ENCODE assay signal across 8 cellular contexts in genomic region chr20:31569163-31570020, GRCh38. TPM values are rescaled to one million over a fixed set of nuclear protein-coding genes. Genes with fewer than 3 reads are reported as not detected.
A peak's percentile ranks its signal among the peaks of the same experiment; 100 is the strongest.
DNase-seq lines count a peak whose midpoint lies in the region; ATAC-seq and TF ChIP-seq lines count a peak whose summit lies in the region.

No MANE protein-coding gene starts in this region.

- intact Hi-C loops in natural killer cell (cut with micrococcal nuclease): loop anchor here (1.0 kb wide), 1 partner anchor 155 kb away; no protein-coding TSS in a partner anchor

- no peak overlapping the region for H3K4me3 Mint-ChIP-seq in endothelial cell (ENCODE audit: unreplicated experiment)
- H3K4me3 Mint-ChIP-seq in natural killer cell: no peak overlapping the region

- H3K27me3 Mint-ChIP-seq in endothelial cell (ENCODE audit: unreplicated experiment) (peaks cover 29% of the 10 kb centered on the region), natural killer cell (ENCODE audit: low read depth in 2 of 2) (no peaks in the 10 kb centered on the region)

- H3K4me1 Mint-ChIP-seq in endothelial cell (ENCODE audit: unreplicated experiment) (peaks cover 27% of the 10 kb centered on the region), natural killer cell (peaks cover 28 to 41% of the 10 kb centered on the region in 2 donors)

- peak overlapping the region in 3 of 5 donors; percentile 11 to 38 (median 23) for H3K9ac ChIP-seq in subcutaneous abdominal adipose tissue (ENCODE audit: low read length in 5 of 5)

- H3K27ac ChIP-seq in subcutaneous abdominal adipose tissue (ENCODE audit: low read depth, low read length): peak overlapping the region; percentile 98

- peak; percentile 31 for DNase-seq in SKM-1 (lab: John Stamatoyannopoulos, UW; ENCODE audit: unreplicated experiment)
- DNase-seq in SKM-1 treated with dmso at 0.1 percent for 144 hours (lab: John Stamatoyannopoulos, UW; ENCODE audit: unreplicated experiment): no peak
- peak; percentile 63 for DNase-seq in NCI-H345 (lab: John Stamatoyannopoulos, UW)
- DNase-seq in activated CD8-positive, alpha-beta memory T cell treated with anti-CD3 and anti-CD28 coated beads, Interleukin-2, amount 50 U/mL, for 24 hours (ENCODE audit: extremely low read depth): peak; percentile 37
- peak; percentile 78 for DNase-seq in endothelial cell (ENCODE audit: low spot score)
- DNase-seq in natural killer cell: peak; percentile 67

- no peak overlapping the region for H3K4me3 ChIP-seq in subcutaneous abdominal adipose tissue (ENCODE audit: low read depth in 1 of 5, low read length in 5 of 5)

- H3K4me1 ChIP-seq in subcutaneous abdominal adipose tissue (ENCODE audit: control insufficient read depth in 5 of 5, insufficient read depth in 5 of 5, low read length in 5 of 5): peaks cover 8 to 49% (median 41%) of the 10 kb centered on the region in 5 donors

- H3K27ac Mint-ChIP-seq in endothelial cell (ENCODE audit: unreplicated experiment): peak overlapping the region; percentile 48
- H3K27ac Mint-ChIP-seq in natural killer cell: peak overlapping the region in 1 of 2 donors; percentile 67

- ATAC-seq in natural killer cell: peak; percentile 42 to 47 (median 42)
- ATAC-seq in GM21367 (IDR thresholded peaks at IDR 0.05; ENCODE audit: unreplicated experiment): no peak

- H3K9me3 Mint-ChIP-seq in endothelial cell (ENCODE audit: unreplicated experiment) (no peaks in the 10 kb centered on the region), natural killer cell (no peaks in the 10 kb centered on the region)

- peaks cover 0 to 52% (median 27%) of the 10 kb centered on the region in 5 donors for H3K36me3 ChIP-seq in subcutaneous abdominal adipose tissue (ENCODE audit: control insufficient read depth in 5 of 5, insufficient read depth in 5 of 5, low read length in 5 of 5)

- no peaks in the 10 kb centered on the region for H3K9me3 ChIP-seq in subcutaneous abdominal adipose tissue (ENCODE audit: control insufficient read depth in 5 of 5, low read length in 5 of 5)

- H3K27me3 ChIP-seq in subcutaneous abdominal adipose tissue (ENCODE audit: control insufficient read depth in 5 of 5, insufficient read depth in 4 of 5, low read length in 5 of 5): no peaks in the 10 kb centered on the region

- H3K36me3 Mint-ChIP-seq in endothelial cell (ENCODE audit: low read depth, unreplicated experiment) (peaks cover 5% of the 10 kb centered on the region), natural killer cell (no peaks in the 10 kb centered on the region)

- TF ChIP-seq CTCF in endothelial cell (IDR thresholded peaks at IDR 0.05; ENCODE audit: unreplicated experiment) (peak; percentile 81), natural killer cell (IDR thresholded peaks at IDR 0.05) (peak; percentile 80)

RNA-seq across cellular contexts. Expression of gene ID1, which starts 35.7 kb away (rescaled TPM):
- total RNA-seq in endothelial cell (ENCODE audit: unreplicated experiment): 85.2 TPM
- 10 to 100 TPM in 1 of 3 donors, 1 to 10 TPM in 2; 5.6 to 10.1 (median 6.4) TPM for total RNA-seq in natural killer cell

RNA-seq across cellular contexts. Expression of gene HM13, which starts 55.1 kb away (rescaled TPM):
- total RNA-seq in endothelial cell (ENCODE audit: unreplicated experiment) (153 TPM), natural killer cell (100 to 1,000 TPM in 2 of 3 donors, 10 to 100 TPM in 1; 97.5 to 135 (median 104) TPM)
